15 cellular contexts compared by ENCODE assay signal in genomic region chr9:136001231-136001630, GRCh38. TPM values are rescaled to one million over a fixed set of nuclear protein-coding genes. Genes with fewer than 3 reads are reported as not detected.
DNase-seq lines count a peak whose midpoint lies in the region; FAIRE-seq and TF ChIP-seq lines count a peak whose summit lies in the region.
"Had no signal": no experiment of that assay in that cellular context is flagged by ENCODE, and none has a peak within 500 bp of the region (broad histone marks: within the 10 kb centered on the region; RNA-seq: fewer than 3 reads in every experiment).

No MANE protein-coding gene starts in this region.

- no peak overlapping the region for H2BK120ac ChIP-seq in H1 (replicated peaks; ENCODE audit: low read depth, low read length)
- H2BK120ac ChIP-seq in neuronal stem cell (ENCODE audit: low read depth, low read length): peak overlapping the region; percentile 95

- no peaks in the 10 kb centered on the region for H3K79me1 ChIP-seq in H1 (ENCODE audit: low read depth, low read length)
- H3K79me1 ChIP-seq in neuronal stem cell (ENCODE audit: low read depth, low read length): peaks cover 5% of the 10 kb centered on the region

- H3K4me3 ChIP-seq in BLaER1 (no peak overlapping the region), H1 (ENCODE audit: extremely low read depth in 1 of 4, insufficient read depth in 2 of 4, low read depth in 3 of 4, low read length in 4 of 4) (no peak overlapping the region), neuronal stem cell (ENCODE audit: low read length in 2 of 2) (no peak overlapping the region)
- H3K4me3 ChIP-seq: PC-9 had no signal

- H3K27ac ChIP-seq in BLaER1 (peak overlapping the region; percentile 44; the same call in 1 of the 2 replicates), H1 (ENCODE audit: low read depth, low read length) (no peak overlapping the region), neuronal stem cell (replicated peaks; ENCODE audit: low read length) (no peak overlapping the region)
- H3K27ac ChIP-seq: C4-2B, PC-9 had no signal

- H4K8ac ChIP-seq in H1 (ENCODE audit: extremely low read depth, insufficient read depth, low read length) (peak overlapping the region; percentile 76; the same call in 1 of the 2 replicates), neuronal stem cell (ENCODE audit: low read depth, low read length) (no peak overlapping the region)

- no peak for TF ChIP-seq POLR2A in H1 (IDR thresholded peaks at IDR 0.05; ENCODE audit: control extremely low read depth in 1 of 2, low read depth in 2 of 2, low read length in 2 of 2)

- no peaks in the 10 kb centered on the region for H3K79me2 ChIP-seq in H1 (ENCODE audit: control insufficient read depth in 1 of 2, insufficient read depth in 2 of 2, low read length in 2 of 2)

- peak; percentile 15 for DNase-seq in M059J (ENCODE audit: low read depth)
- no peak for DNase-seq in H1 (ENCODE audit: low read depth in 1 of 2, low spot score in 2 of 2)
- no peak for DNase-seq in neuronal stem cell (ENCODE audit: low spot score)
- no peak for DNase-seq in NCI-H2171 (lab: John Stamatoyannopoulos, UW)
- DNase-seq in NCI-H524 (lab: John Stamatoyannopoulos, UW): no peak
- no peak for DNase-seq in GF-D8 (lab: John Stamatoyannopoulos, UW)
- DNase-seq: GDM1, KBM-7, NCI-H1417, NCI-H187 treated with DMSO at 0.1 percent for 48 hours, NCI-H345, PC-9, SW 1271 had no signal

- H2BK15ac ChIP-seq in H1 (ENCODE audit: low read length): no peak overlapping the region
- peak overlapping the region; percentile 95 for H2BK15ac ChIP-seq in neuronal stem cell (ENCODE audit: low read length)

- H3K9me3 ChIP-seq in BLaER1 (no peaks in the 10 kb centered on the region), H1 (ENCODE audit: insufficient read depth in 2 of 2, low read depth in 1 of 2, low read length in 1 of 2) (no peaks in the 10 kb centered on the region), neuronal stem cell (replicated peaks in 1 of 2; ENCODE audit: control insufficient read depth in 2 of 2, insufficient read depth in 1 of 2, low read depth in 1 of 2, low read length in 2 of 2) (no peaks in the 10 kb centered on the region)

- H3K4me2 ChIP-seq in BLaER1: peak overlapping the region; percentile 52
- no peak overlapping the region; a peak in 1 of 4 replicates for H3K4me2 ChIP-seq in H1 (ENCODE audit: insufficient read depth in 1 of 2, low read depth in 2 of 2, low read length in 2 of 2)
- no peak overlapping the region for H3K4me2 ChIP-seq in neuronal stem cell (ENCODE audit: insufficient read depth, low read length, poor library complexity, severe bottlenecking)
- H3K4me2 ChIP-seq: PC-9 had no signal

- no peak for TF ChIP-seq EP300 in H1 (IDR thresholded peaks at IDR 0.05; ENCODE audit: borderline replicate concordance in 1 of 2, low read depth in 2 of 2, low read length in 2 of 2)

- H3K23ac ChIP-seq in H1 (ENCODE audit: insufficient read length) (no peak overlapping the region), neuronal stem cell (ENCODE audit: low read depth, low read length, poor library complexity) (no peak overlapping the region)

- TF ChIP-seq RAD21 in H1 (IDR thresholded peaks at IDR 0.05 in 1 of 2, conservative IDR thresholded peaks at IDR 0.05 in 1 of 2; ENCODE audit: low read depth in 2 of 2, low read length in 2 of 2): no peak

- H3K36me3 ChIP-seq in BLaER1 (no peaks in the 10 kb centered on the region), H1 (ENCODE audit: control insufficient read depth in 2 of 4, insufficient read depth in 4 of 4, low read length in 3 of 4) (no peaks in the 10 kb centered on the region), neuronal stem cell (replicated peaks in 1 of 2; ENCODE audit: control insufficient read depth in 2 of 2, insufficient read depth in 2 of 2, low read length in 2 of 2) (no peaks in the 10 kb centered on the region)

- 65% methylated on average over 18 of the region's 18 CpGs; no CpG with 5 or more reads in 1 of the 2 experiments for WGBS in H1 (ENCODE audit: extremely low coverage in 1 of 2, insufficient coverage in 1 of 2, insufficient read length in 1 of 2, insufficient replicate concordance in 2 of 2, low coverage in 1 of 2, low lambda C conversion rate in 2 of 2, missing lambda C conversion rate in 1 of 2), 2 experiments
- WGBS in neuronal stem cell (ENCODE audit: extremely low coverage in 2 of 2, insufficient read length in 2 of 2, insufficient replicate concordance in 1 of 2), 2 donors: no CpG with 5 or more reads among the region's 18 CpGs

- H2BK20ac ChIP-seq in H1 (ENCODE audit: low read length): no peak overlapping the region

- CTCF ChIA-PET in H1 (lab: Charles Lee; ENCODE audit: partially characterized antibody): interaction anchor here (0.7 to 1.3 kb wide), 4 partner anchors 11 to 266 kb away, joined by 3 to 4 read pairs (median 3); no protein-coding TSS in a partner anchor

- H3K23me2 ChIP-seq in H1 (ENCODE audit: low read depth, low read length): no peaks in the 10 kb centered on the region

- H3K9ac ChIP-seq in BLaER1: 0 out of 2 replicates have a peak overlapping the region, but pooled peaks have one; percentile 10
- no peak overlapping the region for H3K9ac ChIP-seq in H1 (replicated peaks in 1 of 4; ENCODE audit: extremely low read depth in 1 of 4, low read depth in 3 of 4, low read length in 3 of 4)
- H3K9ac ChIP-seq in neuronal stem cell (ENCODE audit: low read depth, low read length, poor library complexity): no peak overlapping the region

- H2AK5ac ChIP-seq in H1 (ENCODE audit: low read depth, low read length): no peak overlapping the region
- H2AK5ac ChIP-seq in neuronal stem cell (ENCODE audit: low read depth, low read length): peak overlapping the region; percentile 99

- POLR2A ChIA-PET in H1 (lab: Charles Lee; ENCODE audit: partially characterized antibody): interaction anchor here (0.6 to 3.3 kb wide), 4 partner anchors 8 to 47 kb away, joined by 3 to 11 read pairs (median 4); no protein-coding TSS in a partner anchor

- H4K91ac ChIP-seq in H1 (replicated peaks; ENCODE audit: insufficient read length, low read length): peak overlapping the region; percentile 27
- no peak overlapping the region for H4K91ac ChIP-seq in neuronal stem cell (ENCODE audit: low read depth, low read length, poor library complexity)

- peaks cover 62% of the 10 kb centered on the region for H3K4me1 ChIP-seq in BLaER1
- H3K4me1 ChIP-seq in H1 (replicated peaks in 1 of 4; ENCODE audit: control insufficient read depth in 3 of 4, insufficient read depth in 4 of 4, low read length in 3 of 4): peaks cover 0 to 30% (median 25%) of the 10 kb centered on the region in 4 experiments; a peak in 6 of 7 replicates
- peaks cover 36 to 41% of the 10 kb centered on the region in 2 donors for H3K4me1 ChIP-seq in neuronal stem cell (ENCODE audit: control insufficient read depth in 2 of 2, insufficient read depth in 1 of 2, low read depth in 1 of 2, low read length in 2 of 2)

- H3K4ac ChIP-seq in H1 (replicated peaks; ENCODE audit: insufficient read length, low read depth, low read length) (no peak overlapping the region), neuronal stem cell (ENCODE audit: low read length) (no peak overlapping the region)

- no peaks in the 10 kb centered on the region for H4K20me1 ChIP-seq in BLaER1
- no peaks in the 10 kb centered on the region for H4K20me1 ChIP-seq in H1 (replicated peaks in 1 of 2; ENCODE audit: control insufficient read depth in 1 of 2, insufficient read depth in 2 of 2, low read length in 2 of 2)

- no peak overlapping the region for H4K5ac ChIP-seq in H1 (ENCODE audit: insufficient read length, low read depth, low read length)

- FAIRE-seq in H1 (lab: Jason Lieb, UNC): no peak

- H3K18ac ChIP-seq in H1 (ENCODE audit: extremely low read depth, low read length) (peak overlapping the region; percentile 78), neuronal stem cell (ENCODE audit: low read length) (peak overlapping the region; percentile 90)

- TF ChIP-seq CTCF in H1 (IDR thresholded peaks at IDR 0.05; ENCODE audit: control extremely low read depth in 1 of 3, insufficient read depth in 1 of 3, low read depth in 1 of 3, low read length in 3 of 3): no peak

- no peak overlapping the region for H2BK12ac ChIP-seq in H1 (ENCODE audit: low read depth, low read length)
- peak overlapping the region; percentile 75 for H2BK12ac ChIP-seq in neuronal stem cell (ENCODE audit: low read length)

- no peak overlapping the region for H3K56ac ChIP-seq in H1 (replicated peaks; ENCODE audit: insufficient read length, low read depth, low read length)

- H2AFZ ChIP-seq in H1 (ENCODE audit: low read length): no peak overlapping the region; the same call in 1 of the 2 replicates
- peak overlapping the region; percentile 71 for H2AFZ ChIP-seq in neuronal stem cell (ENCODE audit: low read length)
- H2AFZ ChIP-seq: PC-9 had no signal

- H3K27me3 ChIP-seq in BLaER1 (no peaks in the 10 kb centered on the region), H1 (replicated peaks in 1 of 4; ENCODE audit: control insufficient read depth in 3 of 4, extremely low read depth in 1 of 4, insufficient read depth in 3 of 4, low read length in 3 of 4) (no peaks in the 10 kb centered on the region), neuronal stem cell (ENCODE audit: control insufficient read depth in 3 of 3, insufficient read depth in 3 of 3, low read depth in 1 of 3, low read length in 3 of 3) (no peaks in the 10 kb centered on the region)

- H3K14ac ChIP-seq in H1 (ENCODE audit: insufficient read length) (no peak overlapping the region), neuronal stem cell (ENCODE audit: low read length) (no peak overlapping the region)

- H2BK5ac ChIP-seq in H1 (ENCODE audit: low read depth, low read length): no peak overlapping the region
- peak overlapping the region; percentile 3 for H2BK5ac ChIP-seq in neuronal stem cell (ENCODE audit: low read length)

TF ChIP-seq in H1, 55 proteins besides CTCF, POLR2A, EP300 and RAD21:
- TF ChIP-seq NRF1 (IDR thresholded peaks at IDR 0.05; ENCODE audit: low read depth, low read length): no peak
- no peak for TF ChIP-seq KDM1A (IDR thresholded peaks at IDR 0.05; ENCODE audit: borderline replicate concordance, low read length)

RNA-seq across cellular contexts. Expression of gene UBAC1, which starts 40.1 kb away (rescaled TPM):
- 49.6 and 54.6 TPM in 2 replicates for total RNA-seq in M059J (2014; rRNA removed; shearing (Covaris generic))
- total RNA-seq in H1 (2021; fragmentation: NEBNext Ultra II Directional; extraction: Animal tissue kit (Norgen Biotek cat#: 25700)): 59.3 and 63.1 TPM in 2 replicates
- polyA plus RNA-seq in H1 (2011; rRNA removed): 85.2 and 105 TPM in 2 replicates
- 74.8 TPM for polyA plus RNA-seq in H1 (2011; cell fraction: cytosol; rRNA removed)
- polyA plus RNA-seq in H1 (2011; cell fraction: nucleus; rRNA removed): 68.0 TPM
- 40.4 to 56.7 TPM (median 50.5 TPM) in 4 replicates for polyA plus RNA-seq in H1 (2012, experiment 1 of 2)
- 65.3 TPM for polyA plus RNA-seq in H1 (2012, experiment 2 of 2)
- polyA plus RNA-seq in H1 (2013, experiment 1 of 2): 51.1 TPM
- 54.0 TPM for polyA plus RNA-seq in H1 (2013, experiment 2 of 2)
- 21.6 and 41.3 TPM in 2 replicates for polyA minus RNA-seq in H1 (2011; rRNA and poly(A)+ RNA removed)
- 26.6 TPM for polyA minus RNA-seq in H1 (2011; cell fraction: cytosol; rRNA and poly(A)+ RNA removed)
- polyA minus RNA-seq in H1 (2011; cell fraction: nucleus; rRNA and poly(A)+ RNA removed): 19.2 TPM
- 44.5 TPM for polyA plus RNA-seq in neuronal stem cell (2013, experiment 1 of 2)
- 42.3 TPM for polyA plus RNA-seq in neuronal stem cell (2013, experiment 2 of 2)
